27 cellular contexts compared by ENCODE assay signal in the genomic region with DNA sequence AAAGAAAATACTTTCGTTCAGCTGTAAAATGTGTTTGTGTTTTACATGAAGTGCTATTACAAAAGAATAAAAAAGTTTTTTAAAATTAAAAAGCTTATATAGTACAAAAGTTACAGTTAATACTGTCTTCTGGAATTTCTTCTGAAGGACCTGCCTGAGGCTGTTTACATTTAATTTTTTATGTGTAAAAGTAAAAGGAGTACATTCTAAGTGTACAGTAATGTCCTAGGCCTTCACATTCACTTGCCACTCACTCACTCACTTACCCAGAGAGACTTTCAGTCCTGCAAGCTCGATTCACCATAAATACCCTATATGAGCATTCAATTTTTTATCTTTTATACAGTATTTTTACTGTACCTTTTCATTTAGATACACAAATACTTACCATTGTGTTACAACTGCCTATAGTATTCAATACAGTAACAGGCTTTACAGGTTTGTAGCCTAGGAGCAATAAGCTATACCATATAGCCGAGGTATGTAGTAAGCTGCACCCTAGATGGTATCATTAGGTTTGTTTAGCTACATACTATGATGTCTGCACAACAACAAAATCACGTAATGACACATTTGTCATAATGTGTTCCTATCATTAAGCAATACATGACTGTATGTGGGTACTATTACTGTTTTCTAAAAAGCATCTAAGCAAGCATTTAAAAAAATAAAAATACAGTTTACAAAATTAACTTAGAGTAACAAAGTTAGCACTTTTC. TPM values are rescaled to one million over a fixed set of nuclear protein-coding genes. Genes with fewer than 3 reads are reported as not detected.
DNase-seq lines count a peak whose midpoint lies in the region; ATAC-seq and TF ChIP-seq lines count a peak whose summit lies in the region.
"Had no signal": no experiment of that assay in that cellular context is flagged by ENCODE, and none has a peak within 500 bp of the region (broad histone marks: within the 10 kb centered on the region; RNA-seq: fewer than 3 reads in every experiment).

No MANE protein-coding gene starts in this region.

- no CpG with 5 or more reads among the region's 4 CpGs for WGBS in trophoblast cell (ENCODE audit: extremely low coverage, insufficient coverage, insufficient read length)

- ATAC-seq in GM18502 (IDR thresholded peaks at IDR 0.05; ENCODE audit: poor library complexity, unreplicated experiment): no peak
- ATAC-seq: CD8-positive, alpha-beta T cell; GM12878; mucosa of descending colon; stimulated activated effector memory CD8-positive, alpha-beta T cell treated with anti-CD3 and anti-CD28 coated beads, Interleukin-12 subunit alpha, Interleukin-12 subunit beta, amount 100 ng/mL, for 72 hours had no signal

- H2AFZ ChIP-seq in trophoblast cell (ENCODE audit: insufficient read depth, low read length, poor library complexity): no peak overlapping the region

- no peak overlapping the region for H2BK12ac ChIP-seq in trophoblast cell (ENCODE audit: low read length)

- no peak overlapping the region for H2AK5ac ChIP-seq in trophoblast cell (ENCODE audit: low read length)

- no peak overlapping the region for H4K12ac ChIP-seq in trophoblast cell (ENCODE audit: low read depth, low read length)

- no peak overlapping the region for H3K9ac ChIP-seq in trophoblast cell (ENCODE audit: low read length)

- H4K8ac ChIP-seq in trophoblast cell (ENCODE audit: low read depth, low read length): no peak overlapping the region

- H3K9me3 ChIP-seq in trophoblast cell (ENCODE audit: insufficient read depth, low read depth, low read length): no peaks in the 10 kb centered on the region
- H3K9me3 ChIP-seq in breast epithelium: no peaks in the 10 kb centered on the region
- H3K9me3 ChIP-seq: heart right ventricle, mucosa of descending colon, suprapubic skin, uterus had no signal

- H3K23ac ChIP-seq in trophoblast cell (ENCODE audit: low read length): no peak overlapping the region

- H4K91ac ChIP-seq in trophoblast cell (ENCODE audit: low read depth, low read length): no peak overlapping the region

- no peak overlapping the region for H3K18ac ChIP-seq in trophoblast cell (ENCODE audit: low read length)

- H3K79me1 ChIP-seq in trophoblast cell (ENCODE audit: low read length): no peaks in the 10 kb centered on the region

- H2BK5ac ChIP-seq in trophoblast cell (ENCODE audit: low read depth, low read length, poor library complexity): no peak overlapping the region

- H3K4me1 ChIP-seq in trophoblast cell (ENCODE audit: control insufficient read depth in 1 of 2, insufficient read depth in 2 of 2, low read length in 2 of 2): peaks cover 0 to 2% of the 10 kb centered on the region in 2 experiments
- H3K4me1 ChIP-seq in breast epithelium: no peaks in the 10 kb centered on the region
- H3K4me1 ChIP-seq: uterus had no signal

- H3K27ac ChIP-seq in trophoblast cell (ENCODE audit: low read depth, low read length) (no peak overlapping the region), breast epithelium (no peak overlapping the region)
- H3K27ac ChIP-seq: coronary artery, heart right ventricle, suprapubic skin, uterus had no signal

- DNase-seq in EH (ENCODE audit: low read depth): peak; percentile 69
- peak; percentile 7 for DNase-seq in RPMI7951 (ENCODE audit: low read depth)
- peak; percentile 4 for DNase-seq in fibroblast of gingiva (ENCODE audit: low read depth)
- DNase-seq in trophoblast cell: peak; percentile 32 to 92
- DNase-seq in activated CD8-positive, alpha-beta memory T cell treated with anti-CD3 and anti-CD28 coated beads for 24 hours: no peak
- DNase-seq in RPMI8226: no peak
- no peak for DNase-seq in breast epithelium (ENCODE audit: low spot score in 2 of 2)
- DNase-seq: activated CD4-positive, alpha-beta T cell treated with anti-CD3 and anti-CD28 coated beads for 48 hours; activated naive CD8-positive, alpha-beta T cell treated with anti-CD3 and anti-CD28 coated beads, Interleukin-2, amount 10 ng/mL, durations not matched to agents 7 days and 5 days; CD8-positive, alpha-beta T cell; heart right ventricle; immature natural killer cell; Karpas-422; left ventricle myocardium superior; mucosa of descending colon; NCI-H1092; NCI-H2029; NCI-H345; SHP77 treated with DMSO at 0.1 percent for 48 hours; stimulated activated CD4-positive, alpha-beta T cell treated with anti-CD3 and anti-CD28 coated beads, Interleukin-2, amount 100 ng/mL, for 24 hours; uterus had no signal

- no peak overlapping the region for H2BK120ac ChIP-seq in trophoblast cell (ENCODE audit: insufficient read depth, low read length, poor library complexity)

- TF ChIP-seq POLR2A in breast epithelium (IDR thresholded peaks at IDR 0.05): no peak

- H3K4me3 ChIP-seq in trophoblast cell (ENCODE audit: low read depth, low read length) (no peak overlapping the region), breast epithelium (no peak overlapping the region)
- H3K4me3 ChIP-seq: coronary artery, GM12878, heart right ventricle, mucosa of descending colon, skin epidermis, suprapubic skin, uterus had no signal

- H3K27me3 ChIP-seq in trophoblast cell (ENCODE audit: insufficient read depth, low read length) (no peaks in the 10 kb centered on the region), breast epithelium (no peaks in the 10 kb centered on the region)
- H3K27me3 ChIP-seq: heart right ventricle, suprapubic skin, uterus had no signal

- peaks cover 4% of the 10 kb centered on the region in 2 experiments for H3K36me3 ChIP-seq in trophoblast cell (ENCODE audit: control insufficient read depth in 1 of 2, insufficient read depth in 2 of 2, low read length in 2 of 2)
- H3K36me3 ChIP-seq in breast epithelium: no peaks in the 10 kb centered on the region
- H3K36me3 ChIP-seq: uterus had no signal

- TF ChIP-seq CTCF in breast epithelium (IDR thresholded peaks at IDR 0.05): no peak

- intact Hi-C loops in breast epithelium (cut with DNase I; ENCODE audit: low total_unique reads): no loop called here

- no peak overlapping the region for H3K14ac ChIP-seq in trophoblast cell (ENCODE audit: low read length)

- H3K4me2 ChIP-seq in trophoblast cell (ENCODE audit: low read length): no peak overlapping the region

- no peaks in the 10 kb centered on the region for H3K79me2 ChIP-seq in trophoblast cell (ENCODE audit: control insufficient read depth, insufficient read depth, low read length, poor library complexity)

- H3K4ac ChIP-seq in trophoblast cell (ENCODE audit: low read depth, low read length): no peak overlapping the region

RNA-seq across cellular contexts. Expression of gene RNF146, which starts 33.0 kb away (rescaled TPM):
- total RNA-seq in RPMI7951 (2014; rRNA removed; shearing (Covaris generic)): 25.4 and 29.1 TPM in 2 replicates
- 21.8 and 22.3 TPM in 2 replicates for polyA plus RNA-seq in trophoblast cell (2013)
- total RNA-seq in breast epithelium: 10 to 100 TPM; 77.7 to 86.3 (median 77.9) TPM

RNA-seq across cellular contexts. Expression of gene ECHDC1, which starts 43.7 kb away (rescaled TPM):
- total RNA-seq in RPMI7951 (2014; rRNA removed; shearing (Covaris generic)): 105 and 113 TPM in 2 replicates
- polyA plus RNA-seq in trophoblast cell (2013): 28.0 and 28.8 TPM in 2 replicates
- total RNA-seq in breast epithelium: 10 to 100 TPM; 56.7 to 93.7 (median 82.2) TPM

Comparison
In these comparisons a context has a peak if more than half of its experiments do, and no peak if none do; other contexts are left out.
1. DNase-seq: peak in EH (single experiment), RPMI7951 (single experiment), fibroblast of gingiva (single experiment) and trophoblast cell (2 of 2); none in activated CD8-positive, alpha-beta memory T cell treated with anti-CD3 and anti-CD28 coated beads for 24 hours (single experiment), RPMI8226 (single experiment) and breast epithelium (0 of 2).